1 cellular context compared by ENCODE assay signal in the genomic region with DNA sequence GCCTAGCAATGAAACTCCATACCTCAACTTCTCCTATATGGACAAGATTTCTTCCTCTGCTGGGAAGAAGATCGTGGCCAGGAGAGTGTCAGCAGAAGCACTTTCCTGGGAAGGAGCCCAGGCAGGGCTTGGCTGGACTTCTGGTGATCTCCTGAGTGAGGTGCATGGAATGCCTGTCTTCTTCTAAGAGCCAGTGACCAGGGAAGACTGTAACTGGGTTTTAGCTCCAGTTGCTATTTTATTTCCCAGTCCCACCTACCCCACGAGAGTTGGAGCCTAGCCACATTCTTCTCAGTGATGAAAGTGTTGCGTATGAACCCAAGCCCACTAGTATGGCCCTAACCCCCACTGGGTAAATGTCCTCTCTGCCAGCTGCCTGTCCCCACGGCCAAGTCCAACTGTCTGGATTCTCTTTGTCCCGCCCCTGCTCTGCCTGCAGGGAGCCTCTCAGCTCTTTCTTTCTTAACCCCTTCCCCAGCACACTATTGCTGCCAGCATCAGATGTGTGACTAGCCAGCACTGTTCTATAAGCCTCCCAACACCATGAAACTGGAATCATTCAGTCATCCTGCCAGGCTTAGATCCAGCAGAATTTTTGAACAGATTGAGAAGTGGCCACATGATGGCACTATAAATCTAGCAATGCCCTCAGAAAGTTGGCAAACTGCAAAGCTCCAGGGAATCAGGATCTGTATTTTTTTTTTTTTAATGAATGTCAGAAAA.
TF ChIP-seq lines count a peak whose summit lies in the region.

No MANE protein-coding gene starts in this region.

TF ChIP-seq in HEK293, 187 proteins besides CTCF, POLR2A, EP300 and RAD21 (continued from another document):
- TF ChIP-seq ZNF548 (tag by site-specific recombination; IDR thresholded peaks at IDR 0.05) (no peak), ZNF311 (tag by site-specific recombination; IDR thresholded peaks at IDR 0.05; ENCODE audit: borderline replicate concordance) (no peak), SCRT2 (tag by site-specific recombination; IDR thresholded peaks at IDR 0.05) (no peak), SALL2 (tag by site-specific recombination; IDR thresholded peaks at IDR 0.05; ENCODE audit: borderline replicate concordance) (no peak), ZNF248 (tag by site-specific recombination; IDR thresholded peaks at IDR 0.05) (no peak), GLI2 (tag by site-specific recombination; IDR thresholded peaks at IDR 0.05; ENCODE audit: borderline replicate concordance, low read depth) (no peak), ZNF274 (IDR thresholded peaks at IDR 0.05; ENCODE audit: low read length) (no peak), ZNF274 (tag by site-specific recombination; IDR thresholded peaks at IDR 0.05; ENCODE audit: borderline replicate concordance) (no peak), KLF16 (tag by site-specific recombination; IDR thresholded peaks at IDR 0.05) (no peak), ZNF24 (tag by site-specific recombination; IDR thresholded peaks at IDR 0.05) (no peak), ZNF544 (tag by site-specific recombination; IDR thresholded peaks at IDR 0.05) (no peak), ZNF335 (tag by site-specific recombination; conservative IDR thresholded peaks at IDR 0.05) (no peak), RBAK (tag by site-specific recombination; IDR thresholded peaks at IDR 0.05) (no peak), ZNF133 (tag by site-specific recombination; IDR thresholded peaks at IDR 0.05) (no peak)
- TF ChIP-seq, protein P1, sequence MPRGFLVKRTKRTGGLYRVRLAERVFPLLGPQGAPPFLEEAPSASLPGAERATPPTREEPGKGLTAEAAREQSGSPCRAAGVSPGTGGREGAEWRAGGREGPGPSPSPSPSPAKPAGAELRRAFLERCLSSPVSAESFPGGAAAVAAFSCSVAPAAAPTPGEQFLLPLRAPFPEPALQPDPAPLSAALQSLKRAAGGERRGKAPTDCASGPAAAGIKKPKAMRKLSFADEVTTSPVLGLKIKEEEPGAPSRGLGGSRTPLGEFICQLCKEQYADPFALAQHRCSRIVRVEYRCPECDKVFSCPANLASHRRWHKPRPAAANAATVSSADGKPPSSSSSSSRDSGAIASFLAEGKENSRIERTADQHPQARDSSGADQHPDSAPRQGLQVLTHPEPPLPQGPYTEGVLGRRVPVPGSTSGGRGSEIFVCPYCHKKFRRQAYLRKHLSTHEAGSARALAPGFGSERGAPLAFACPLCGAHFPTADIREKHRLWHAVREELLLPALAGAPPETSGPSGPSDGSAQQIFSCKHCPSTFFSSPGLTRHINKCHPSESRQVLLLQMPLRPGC (tag by site-specific recombination; IDR thresholded peaks at IDR 0.05), result no peak
- TF ChIP-seq, protein P2, sequence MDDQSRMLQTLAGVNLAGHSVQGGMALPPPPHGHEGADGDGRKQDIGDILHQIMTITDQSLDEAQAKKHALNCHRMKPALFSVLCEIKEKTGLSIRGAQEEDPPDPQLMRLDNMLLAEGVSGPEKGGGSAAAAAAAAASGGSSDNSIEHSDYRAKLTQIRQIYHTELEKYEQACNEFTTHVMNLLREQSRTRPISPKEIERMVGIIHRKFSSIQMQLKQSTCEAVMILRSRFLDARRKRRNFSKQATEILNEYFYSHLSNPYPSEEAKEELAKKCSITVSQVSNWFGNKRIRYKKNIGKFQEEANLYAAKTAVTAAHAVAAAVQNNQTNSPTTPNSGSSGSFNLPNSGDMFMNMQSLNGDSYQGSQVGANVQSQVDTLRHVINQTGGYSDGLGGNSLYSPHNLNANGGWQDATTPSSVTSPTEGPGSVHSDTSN (CRISPR knock-in tag; IDR thresholded peaks at IDR 0.05), result no peak
- TF ChIP-seq, protein P3, sequence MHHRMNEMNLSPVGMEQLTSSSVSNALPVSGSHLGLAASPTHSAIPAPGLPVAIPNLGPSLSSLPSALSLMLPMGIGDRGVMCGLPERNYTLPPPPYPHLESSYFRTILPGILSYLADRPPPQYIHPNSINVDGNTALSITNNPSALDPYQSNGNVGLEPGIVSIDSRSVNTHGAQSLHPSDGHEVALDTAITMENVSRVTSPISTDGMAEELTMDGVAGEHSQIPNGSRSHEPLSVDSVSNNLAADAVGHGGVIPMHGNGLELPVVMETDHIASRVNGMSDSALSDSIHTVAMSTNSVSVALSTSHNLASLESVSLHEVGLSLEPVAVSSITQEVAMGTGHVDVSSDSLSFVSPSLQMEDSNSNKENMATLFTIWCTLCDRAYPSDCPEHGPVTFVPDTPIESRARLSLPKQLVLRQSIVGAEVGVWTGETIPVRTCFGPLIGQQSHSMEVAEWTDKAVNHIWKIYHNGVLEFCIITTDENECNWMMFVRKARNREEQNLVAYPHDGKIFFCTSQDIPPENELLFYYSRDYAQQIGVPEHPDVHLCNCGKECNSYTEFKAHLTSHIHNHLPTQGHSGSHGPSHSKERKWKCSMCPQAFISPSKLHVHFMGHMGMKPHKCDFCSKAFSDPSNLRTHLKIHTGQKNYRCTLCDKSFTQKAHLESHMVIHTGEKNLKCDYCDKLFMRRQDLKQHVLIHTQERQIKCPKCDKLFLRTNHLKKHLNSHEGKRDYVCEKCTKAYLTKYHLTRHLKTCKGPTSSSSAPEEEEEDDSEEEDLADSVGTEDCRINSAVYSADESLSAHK (tag by site-specific recombination; IDR thresholded peaks at IDR 0.05), result no peak
